ENCODE assay signal across 13 cellular contexts in genomic region chr1:155326020-155326526, GRCh38. TPM values are rescaled to one million over a fixed set of nuclear protein-coding genes. Genes with fewer than 3 reads are reported as not detected.
DNase-seq lines count a peak whose midpoint lies in the region; ATAC-seq and TF ChIP-seq lines count a peak whose summit lies in the region.
"Had no signal": no experiment of that assay in that cellular context is flagged by ENCODE, and none has a peak within 500 bp of the region (broad histone marks: within the 10 kb centered on the region; RNA-seq: fewer than 3 reads in every experiment).

No MANE protein-coding gene starts in this region.

- no peaks in the 10 kb centered on the region for H3K27me3 ChIP-seq in breast epithelium
- H3K27me3 ChIP-seq: dorsolateral prefrontal cortex had no signal

- no peak for DNase-seq in MCF 10A (ENCODE audit: unreplicated experiment)
- no peak for DNase-seq in breast epithelium (ENCODE audit: low spot score in 2 of 2)
- DNase-seq in activated T-helper 1 cell treated with anti-CD3 and anti-CD28 coated beads, Interleukin-12 subunit alpha, Interleukin-12 subunit beta, Interleukin-2, Interleukin-4 antibody, amounts not matched to agents 30 ng/mL and 10 ng/mL and 1 ng/mL, durations not matched to agents 14 hours and 24 hours and 36 hours (ENCODE audit: low spot score): no peak
- no peak for DNase-seq in memory B cell (ENCODE audit: low spot score in 2 of 2)
- DNase-seq in middle frontal gyrus (ENCODE audit: extremely low spot score, low spot score): no peak
- no peak for DNase-seq in cerebellar cortex (ENCODE audit: low spot score)
- DNase-seq in medulla oblongata (ENCODE audit: extremely low spot score): no peak
- DNase-seq: dorsolateral prefrontal cortex, NCI-H510A treated with DMSO at 0.1 percent for 48 hours, occipital lobe had no signal

- peaks cover 5 to 9% of the 10 kb centered on the region in 2 donors for H3K4me1 ChIP-seq in breast epithelium

- BruUV-seq in MCF 10A (replicated peaks; lab: Mats Ljungman, UMichigan): no TSS peak

- H3K4me3 Mint-ChIP-seq in MCF 10A (ENCODE audit: unreplicated experiment): peak overlapping the region; percentile 90
- peak overlapping the region; percentile 86 for H3K4me3 Mint-ChIP-seq in activated T-helper 1 cell treated with anti-CD3 and anti-CD28 coated beads, Interleukin-12 subunit alpha, Interleukin-12 subunit beta, Interleukin-2, Interleukin-4 antibody, amounts not matched to agents 30 ng/mL and 10 ng/mL and 1 ng/mL, durations not matched to agents 14 hours and 24 hours and 36 hours
- H3K4me3 Mint-ChIP-seq in memory B cell: peak overlapping the region; percentile 52

- no peaks in the 10 kb centered on the region for H3K36me3 ChIP-seq in breast epithelium

- H3K4me1 Mint-ChIP-seq in MCF 10A (ENCODE audit: insufficient read depth, unreplicated experiment) (peaks cover 23% of the 10 kb centered on the region), memory B cell (peaks cover 11% of the 10 kb centered on the region)
- peaks cover 23% of the 10 kb centered on the region for H3K4me1 Mint-ChIP-seq in activated T-helper 1 cell treated with anti-CD3 and anti-CD28 coated beads, Interleukin-12 subunit alpha, Interleukin-12 subunit beta, Interleukin-2, Interleukin-4 antibody, amounts not matched to agents 30 ng/mL and 10 ng/mL and 1 ng/mL, durations not matched to agents 14 hours and 24 hours and 36 hours (ENCODE audit: low read depth)

- H3K27ac ChIP-seq in breast epithelium: no peak overlapping the region

- no peaks in the 10 kb centered on the region for H3K9me3 Mint-ChIP-seq in MCF 10A (ENCODE audit: unreplicated experiment)
- no peaks in the 10 kb centered on the region for H3K9me3 Mint-ChIP-seq in activated T-helper 1 cell treated with anti-CD3 and anti-CD28 coated beads, Interleukin-12 subunit alpha, Interleukin-12 subunit beta, Interleukin-2, Interleukin-4 antibody, amounts not matched to agents 30 ng/mL and 10 ng/mL and 1 ng/mL, durations not matched to agents 14 hours and 24 hours and 36 hours
- no peaks in the 10 kb centered on the region for H3K9me3 Mint-ChIP-seq in memory B cell

- no peaks in the 10 kb centered on the region for H3K9me3 ChIP-seq in breast epithelium

- no peak for TF ChIP-seq POLR2A in breast epithelium (IDR thresholded peaks at IDR 0.05)

- H3K36me3 Mint-ChIP-seq in MCF 10A (ENCODE audit: insufficient read depth, unreplicated experiment) (peaks cover 34% of the 10 kb centered on the region), memory B cell (peaks cover 5% of the 10 kb centered on the region)
- peaks cover 9% of the 10 kb centered on the region for H3K36me3 Mint-ChIP-seq in activated T-helper 1 cell treated with anti-CD3 and anti-CD28 coated beads, Interleukin-12 subunit alpha, Interleukin-12 subunit beta, Interleukin-2, Interleukin-4 antibody, amounts not matched to agents 30 ng/mL and 10 ng/mL and 1 ng/mL, durations not matched to agents 14 hours and 24 hours and 36 hours (ENCODE audit: low read depth)

- CTCF ChIA-PET in MCF 10A (lab: Yijun Ruan, JAX): interaction anchor here (1.2 to 1.4 kb wide), 2 partner anchors 50 to 76 kb away, joined by 4 to 5 read pairs; no protein-coding TSS in a partner anchor

- ATAC-seq in memory B cell (ENCODE audit: low read depth) (no peak), HG03342 (IDR thresholded peaks at IDR 0.05; ENCODE audit: unreplicated experiment) (no peak)

- intact Hi-C loops in MCF 10A (cut with micrococcal nuclease) (no loop called here), breast epithelium (cut with DNase I; ENCODE audit: low total_unique reads) (no loop called here)
- intact Hi-C loops in activated T-helper 1 cell treated with anti-CD3 and anti-CD28 coated beads, Interleukin-12 subunit alpha, Interleukin-12 subunit beta, Interleukin-2, Interleukin-4 antibody, amounts not matched to agents 30 ng/mL and 10 ng/mL and 1 ng/mL, durations not matched to agents 14 hours and 24 hours and 36 hours (cut with micrococcal nuclease): loop anchor here (10.0 kb wide), 2 partner anchors 889 to 1651 kb away; partner anchors contain the start of genes ILF2, NPR1 and PMF1

- H3K27me3 Mint-ChIP-seq in MCF 10A (ENCODE audit: insufficient read depth, unreplicated experiment) (no peaks in the 10 kb centered on the region), memory B cell (no peaks in the 10 kb centered on the region)
- no peaks in the 10 kb centered on the region for H3K27me3 Mint-ChIP-seq in activated T-helper 1 cell treated with anti-CD3 and anti-CD28 coated beads, Interleukin-12 subunit alpha, Interleukin-12 subunit beta, Interleukin-2, Interleukin-4 antibody, amounts not matched to agents 30 ng/mL and 10 ng/mL and 1 ng/mL, durations not matched to agents 14 hours and 24 hours and 36 hours (ENCODE audit: insufficient read depth)

- no peak for TF ChIP-seq CTCF in MCF 10A (IDR thresholded peaks at IDR 0.05; ENCODE audit: unreplicated experiment)
- TF ChIP-seq CTCF in breast epithelium (IDR thresholded peaks at IDR 0.05): no peak

- no peak overlapping the region for H3K4me3 ChIP-seq in breast epithelium

- H3K27ac Mint-ChIP-seq in MCF 10A (ENCODE audit: low read depth, unreplicated experiment) (no peak overlapping the region), memory B cell (peak overlapping the region; percentile 37)
- peak overlapping the region; percentile 65 for H3K27ac Mint-ChIP-seq in activated T-helper 1 cell treated with anti-CD3 and anti-CD28 coated beads, Interleukin-12 subunit alpha, Interleukin-12 subunit beta, Interleukin-2, Interleukin-4 antibody, amounts not matched to agents 30 ng/mL and 10 ng/mL and 1 ng/mL, durations not matched to agents 14 hours and 24 hours and 36 hours

- POLR2A ChIA-PET in MCF 10A (lab: Yijun Ruan, JAX): interaction anchor here (0.6 to 10.5 kb wide), 4 partner anchors 15 to 75 kb away, joined by 4 to 103 read pairs (median 4); partner anchors contain the start of gene FDPS

RNA-seq across cellular contexts. Expression of gene RUSC1, which starts 5.4 kb away (rescaled TPM):
- total RNA-seq in MCF 10A (2022) (18.6 and 19.5 TPM in 2 replicates), breast epithelium (10 to 100 TPM; 14.1 to 22.4 (median 14.4) TPM)
- 28.7 and 34.7 TPM in 2 replicates for total RNA-seq in activated T-helper 1 cell treated with anti-CD3 and anti-CD28 coated beads, Interleukin-12 subunit alpha, Interleukin-12 subunit beta, Interleukin-2, Interleukin-4 antibody, amounts not matched to agents 30 ng/mL and 10 ng/mL and 1 ng/mL, durations not matched to agents 14 hours and 24 hours and 36 hours

RNA-seq across cellular contexts. Expression of gene FDPS, which starts 17.4 kb away (rescaled TPM):
- total RNA-seq in MCF 10A (2022) (176 and 264 TPM in 2 replicates), breast epithelium (100 to 1,000 TPM in 1 of 3 donors, 10 to 100 TPM in 2; 84.2 to 102 (median 93.1) TPM)
- 274 and 289 TPM in 2 replicates for total RNA-seq in activated T-helper 1 cell treated with anti-CD3 and anti-CD28 coated beads, Interleukin-12 subunit alpha, Interleukin-12 subunit beta, Interleukin-2, Interleukin-4 antibody, amounts not matched to agents 30 ng/mL and 10 ng/mL and 1 ng/mL, durations not matched to agents 14 hours and 24 hours and 36 hours

RNA-seq across cellular contexts. Expression of gene PKLR, which starts 24.8 kb away (rescaled TPM):
- total RNA-seq in MCF 10A (2022) (not detected in 2 replicates), breast epithelium (under 1 TPM in 1 of 3 donors, not detected in 2; 0.33 TPM)
- 0.05 and 0.15 TPM in 2 replicates for total RNA-seq in activated T-helper 1 cell treated with anti-CD3 and anti-CD28 coated beads, Interleukin-12 subunit alpha, Interleukin-12 subunit beta, Interleukin-2, Interleukin-4 antibody, amounts not matched to agents 30 ng/mL and 10 ng/mL and 1 ng/mL, durations not matched to agents 14 hours and 24 hours and 36 hours
- total RNA-seq: LHCN-M2, occipital lobe, urinary bladder had no signal

RNA-seq across cellular contexts. Expression of gene HCN3, which starts 48.8 kb away (rescaled TPM):
- 2.5 and 4.3 TPM in 2 replicates for total RNA-seq in MCF 10A (2022)
- 1 to 10 TPM; 1.3 to 2.3 (median 2.3) TPM for total RNA-seq in breast epithelium
- 2.5 and 3.3 TPM in 2 replicates for total RNA-seq in activated T-helper 1 cell treated with anti-CD3 and anti-CD28 coated beads, Interleukin-12 subunit alpha, Interleukin-12 subunit beta, Interleukin-2, Interleukin-4 antibody, amounts not matched to agents 30 ng/mL and 10 ng/mL and 1 ng/mL, durations not matched to agents 14 hours and 24 hours and 36 hours

RNA-seq across cellular contexts. Expression of gene CLK2, which starts 52.8 kb away (rescaled TPM):
- total RNA-seq in MCF 10A (2022) (78.6 and 82.3 TPM in 2 replicates), breast epithelium (10 to 100 TPM; 29.1 to 53.4 (median 48.7) TPM)
- total RNA-seq in activated T-helper 1 cell treated with anti-CD3 and anti-CD28 coated beads, Interleukin-12 subunit alpha, Interleukin-12 subunit beta, Interleukin-2, Interleukin-4 antibody, amounts not matched to agents 30 ng/mL and 10 ng/mL and 1 ng/mL, durations not matched to agents 14 hours and 24 hours and 36 hours: 87.0 and 91.6 TPM in 2 replicates
